19 cellular contexts compared by ENCODE assay signal in genomic region chr2:128805918-128806317, GRCh38.
"Had no signal": no experiment of that assay in that cellular context is flagged by ENCODE, and none has a peak within 500 bp of the region (broad histone marks: within the 10 kb centered on the region; RNA-seq: fewer than 3 reads in every experiment).

No MANE protein-coding gene starts in this region.

- H3K4me3 ChIP-seq: MG63, SJCRH30 had no signal

- DNase-seq: IMR-90, MG63, NCI-H1092, NCI-H1105 treated with DMSO at 0.1 percent for 48 hours, NCI-H1417 treated with DMSO at 0.1 percent for 48 hours, NCI-H146, NCI-H1694 treated with DMSO at 0.1 percent for 48 hours, NCI-H1930, NCI-H2081, NCI-H2107, NCI-H2227 treated with DMSO at 0.1 percent for 48 hours, NCI-H524, NCI-H69, NCI-H774, RPMI8226, SHP77 treated with DMSO at 0.1 percent for 48 hours, SJCRH30 had no signal

- H3K4me2 ChIP-seq: KMS-11 had no signal

- H3K27ac ChIP-seq: KMS-11, SJCRH30 had no signal

- H3K36me3 ChIP-seq: MG63, SJCRH30 had no signal

- H3K9ac ChIP-seq: KMS-11 had no signal

- ATAC-seq: SK-N-SH treated with all-trans-retinoic acid at 6 μM for 48 hours had no signal

- H3K9me3 ChIP-seq: SJCRH30 had no signal

- H3K27me3 ChIP-seq: MG63, SJCRH30 had no signal
